Comparison of ENCODE assay signal across 8 cellular contexts in genomic region chr19:41328157-41328817, GRCh38. TPM values are rescaled to one million over a fixed set of nuclear protein-coding genes. Genes with fewer than 3 reads are reported as not detected.
DNase-seq lines count a peak whose midpoint lies in the region; ATAC-seq, FAIRE-seq and TF ChIP-seq lines count a peak whose summit lies in the region.

No MANE protein-coding gene starts in this region.

- no peak for TF ChIP-seq CTCF in left lung (IDR thresholded peaks at IDR 0.05)

- peak overlapping the region; percentile 99 for H3K27ac Mint-ChIP-seq in activated T-cell treated with anti-CD3 and anti-CD28 coated beads, Interleukin-2, amount 50 U/mL, for 24 hours

- H3K4me1 ChIP-seq in left lung = peaks cover 48 to 81% of the 10 kb centered on the region in 2 donors

- no peaks in the 10 kb centered on the region for H3K27me3 Mint-ChIP-seq in activated T-cell treated with anti-CD3 and anti-CD28 coated beads, Interleukin-2, amount 50 U/mL, for 24 hours

- H3K9me3 ChIP-seq in left lung = no peaks in the 10 kb centered on the region

- peaks cover 0 to 41% of the 10 kb centered on the region in 2 donors for H3K36me3 ChIP-seq in left lung

- H3K4me1 Mint-ChIP-seq in activated T-cell treated with anti-CD3 and anti-CD28 coated beads, Interleukin-2, amount 50 U/mL, for 24 hours (ENCODE audit: low read depth) = peaks cover 71% of the 10 kb centered on the region

- intact Hi-C loops in left lung (cut with DNase I) = no loop called here

- peak overlapping the region; percentile 77 for H3K4me3 Mint-ChIP-seq in activated T-cell treated with anti-CD3 and anti-CD28 coated beads, Interleukin-2, amount 50 U/mL, for 24 hours

- no peaks in the 10 kb centered on the region for H3K27me3 ChIP-seq in left lung

- no peak for FAIRE-seq in GM12892 (lab: Jason Lieb, UNC)

- DNase-seq in GM12892 (ENCODE audit: insufficient read length) (no peak), left lung (no peak), HUDEP-2 (lab: John Stamatoyannopoulos, UW; ENCODE audit: unreplicated experiment in 76 of 76) (no peak), HuH-7.5 (ENCODE audit: low spot score) (no peak)
- no peak for DNase-seq in activated T-cell treated with anti-CD3 and anti-CD28 coated beads, Interleukin-2, amount 50 U/mL, for 24 hours

- H3K27ac ChIP-seq in left lung (peak overlapping the region; percentile 76 to 88), temporal lobe (ENCODE audit: low read depth, low read length) (peak overlapping the region; percentile 81)

- ATAC-seq in HG02885 (IDR thresholded peaks at IDR 0.05; ENCODE audit: poor library complexity, unreplicated experiment) (peak; percentile 12), left lung (no peak), HG02571 (IDR thresholded peaks at IDR 0.05; ENCODE audit: unreplicated experiment) (no peak)

- H3K4me3 ChIP-seq in left lung = peak overlapping the region; percentile 19 to 36

- TF ChIP-seq POLR2A in GM12892 (IDR thresholded peaks at IDR 0.05; ENCODE audit: low read depth, low read length) = peak; percentile 65; the same call in 1 of the 2 replicates

- peaks cover 70% of the 10 kb centered on the region for H3K36me3 Mint-ChIP-seq in activated T-cell treated with anti-CD3 and anti-CD28 coated beads, Interleukin-2, amount 50 U/mL, for 24 hours (ENCODE audit: low read depth)

- no peaks in the 10 kb centered on the region for H3K9me3 Mint-ChIP-seq in activated T-cell treated with anti-CD3 and anti-CD28 coated beads, Interleukin-2, amount 50 U/mL, for 24 hours

RNA-seq across cellular contexts. Expression of gene CCDC97, which starts 18.3 kb away (rescaled TPM):
- polyA plus RNA-seq in GM12892 (2012; ENCODE audit: missing spikeins) = 12.6 TPM
- total RNA-seq in left lung = 10 to 100 TPM; 25.3 to 30.2 TPM
- total RNA-seq in temporal lobe = 6.4 TPM

RNA-seq across cellular contexts. Expression of gene TGFB1, which starts 25.4 kb away (rescaled TPM):
- 23.4 TPM for polyA plus RNA-seq in GM12892 (2012; ENCODE audit: missing spikeins)
- total RNA-seq in left lung (10 to 100 TPM; 73.1 to 98.0 TPM), temporal lobe (2.7 TPM)

RNA-seq across cellular contexts. Expression of gene B9D2, which starts 35.7 kb away (rescaled TPM):
- polyA plus RNA-seq in GM12892 (2012; ENCODE audit: missing spikeins) = 3.5 TPM
- 1 to 10 TPM; 7.8 to 8.8 TPM for total RNA-seq in left lung
- total RNA-seq in temporal lobe = 2.2 TPM

RNA-seq across cellular contexts. Expression of gene TMEM91, which starts 48.0 kb away (rescaled TPM):
- 5.3 TPM for polyA plus RNA-seq in GM12892 (2012; ENCODE audit: missing spikeins)
- total RNA-seq in left lung (10 to 100 TPM; 10.1 to 14.3 TPM), temporal lobe (4.2 TPM)

Comparison
In these comparisons a context has a peak if more than half of its experiments do, and no peak if none do; other contexts are left out.
1. RNA of gene TGFB1, which starts 25.4 kb away (total RNA-seq): 73.1 to 98.0 TPM in left lung; 2.7 TPM in temporal lobe (single experiment); every median in the first group is over 10 times any median in the second.